8 cellular contexts compared by ENCODE assay signal in genomic region chr14:106757444-106757843, GRCh38.
DNase-seq lines count a peak whose midpoint lies in the region; ATAC-seq and TF ChIP-seq lines count a peak whose summit lies in the region.
"Not testable (repeated sequence)": the region's sequence is repeated elsewhere in the genome, so short reads cannot be mapped to it uniquely, and the experiment has no call there.

No MANE protein-coding gene starts in this region.

- CTCF ChIA-PET in activated CD4-positive, alpha-beta T cell treated with anti-CD3 and anti-CD28 coated beads for 36 hours (lab: Charles Lee), result not testable (repeated sequence)
- CTCF ChIA-PET in activated CD8-positive, alpha-beta T cell treated with anti-CD3 and anti-CD28 coated beads for 36 hours (lab: Charles Lee), result interaction anchor here (1.4 to 4.5 kb wide), 3 partner anchors 17 to 46 kb away, joined by 3 to 23 read pairs (median 8); no protein-coding TSS in a partner anchor

- POLR2A ChIA-PET in activated CD4-positive, alpha-beta T cell treated with anti-CD3 and anti-CD28 coated beads for 36 hours (lab: Charles Lee); activated CD8-positive, alpha-beta T cell treated with anti-CD3 and anti-CD28 coated beads for 36 hours (lab: Charles Lee): not testable (repeated sequence)

- not testable (repeated sequence) for TF ChIP-seq CTCF in activated CD8-positive, alpha-beta T cell treated with anti-CD3 and anti-CD28 coated beads for 36 hours (IDR thresholded peaks at IDR 0.05)

- not testable (repeated sequence) for H3K36me3 Mint-ChIP-seq in activated CD4-positive, alpha-beta T cell treated with anti-CD3 and anti-CD28 coated beads for 36 hours (ENCODE audit: low read depth); activated CD8-positive, alpha-beta T cell treated with anti-CD3 and anti-CD28 coated beads for 36 hours (ENCODE audit: low read depth); activated T-cell treated with anti-CD3 and anti-CD28 coated beads, Interleukin-2, amount 50 U/mL, for 4 hours (ENCODE audit: insufficient read depth); activated T-helper 17 cell treated with anti-CD3 and anti-CD28 coated beads, Interleukin-2, amount 50 U/mL, for 72 hours (ENCODE audit: low read depth); activated naive CD8-positive, alpha-beta T cell treated with anti-CD3 and anti-CD28 coated beads for 36 hours; central memory CD8-positive, alpha-beta T cell (ENCODE audit: insufficient read depth); stimulated activated naive B cell treated with anti-CD40 and anti-IgM and Interleukin-4, amounts not matched to agents 10 μg/mL and 1 μg/mL and 100 μg/mL, for 72 hours

- peak overlapping the region; percentile 23 for H3K4me3 Mint-ChIP-seq in activated CD4-positive, alpha-beta T cell treated with anti-CD3 and anti-CD28 coated beads for 36 hours
- not testable (repeated sequence) for H3K4me3 Mint-ChIP-seq in activated CD8-positive, alpha-beta T cell treated with anti-CD3 and anti-CD28 coated beads for 36 hours; activated T-cell treated with anti-CD3 and anti-CD28 coated beads, Interleukin-2, amount 50 U/mL, for 4 hours; activated naive CD8-positive, alpha-beta T cell treated with anti-CD3 and anti-CD28 coated beads for 36 hours; central memory CD8-positive, alpha-beta T cell; stimulated activated naive B cell treated with anti-CD40 and anti-IgM and Interleukin-4, amounts not matched to agents 10 μg/mL and 1 μg/mL and 100 μg/mL, for 72 hours
- H3K4me3 Mint-ChIP-seq in activated T-helper 17 cell treated with anti-CD3 and anti-CD28 coated beads, Interleukin-2, amount 50 U/mL, for 72 hours, result peak overlapping the region; percentile 44
- peak overlapping the region; percentile 24 to 59 for H3K4me3 Mint-ChIP-seq in stimulated activated naive CD8-positive, alpha-beta T cell treated with anti-CD3 and anti-CD28 coated beads, Interleukin-15, amount 100 ng/mL, for 72 hours

- peaks cover 19% of the 10 kb centered on the region for H3K4me1 Mint-ChIP-seq in activated CD4-positive, alpha-beta T cell treated with anti-CD3 and anti-CD28 coated beads for 36 hours
- H3K4me1 Mint-ChIP-seq in activated CD8-positive, alpha-beta T cell treated with anti-CD3 and anti-CD28 coated beads for 36 hours (ENCODE audit: low read depth), result peaks cover 21% of the 10 kb centered on the region
- H3K4me1 Mint-ChIP-seq in activated T-cell treated with anti-CD3 and anti-CD28 coated beads, Interleukin-2, amount 50 U/mL, for 4 hours (ENCODE audit: low read depth); activated T-helper 17 cell treated with anti-CD3 and anti-CD28 coated beads, Interleukin-2, amount 50 U/mL, for 72 hours; central memory CD8-positive, alpha-beta T cell; stimulated activated naive B cell treated with anti-CD40 and anti-IgM and Interleukin-4, amounts not matched to agents 10 μg/mL and 1 μg/mL and 100 μg/mL, for 72 hours: not testable (repeated sequence)
- peaks cover 12% of the 10 kb centered on the region for H3K4me1 Mint-ChIP-seq in activated naive CD8-positive, alpha-beta T cell treated with anti-CD3 and anti-CD28 coated beads for 36 hours
- H3K4me1 Mint-ChIP-seq in stimulated activated naive CD8-positive, alpha-beta T cell treated with anti-CD3 and anti-CD28 coated beads, Interleukin-15, amount 100 ng/mL, for 72 hours, result peaks cover 21% of the 10 kb centered on the region

- peak; percentile 71 for ATAC-seq in activated CD4-positive, alpha-beta T cell treated with anti-CD3 and anti-CD28 coated beads for 36 hours
- peak; percentile 75 for ATAC-seq in activated CD8-positive, alpha-beta T cell treated with anti-CD3 and anti-CD28 coated beads for 36 hours
- peak; percentile 37 to 84 for ATAC-seq in activated T-cell treated with anti-CD3 and anti-CD28 coated beads, Interleukin-2, amount 50 U/mL, for 4 hours
- peak; percentile 88 for ATAC-seq in activated T-helper 17 cell treated with anti-CD3 and anti-CD28 coated beads, Interleukin-2, amount 50 U/mL, for 72 hours (replicated peaks)
- not testable (repeated sequence) for ATAC-seq in central memory CD8-positive, alpha-beta T cell (replicated peaks; ENCODE audit: extremely low read depth, poor library complexity, severe bottlenecking)
- peak in 1 of 2 donors; percentile 62 for ATAC-seq in stimulated activated naive B cell treated with anti-CD40 and anti-IgM and Interleukin-4, amounts not matched to agents 10 μg/mL and 1 μg/mL and 100 μg/mL, for 72 hours (replicated peaks)
- peak; percentile 65 for ATAC-seq in stimulated activated naive CD8-positive, alpha-beta T cell treated with anti-CD3 and anti-CD28 coated beads, Interleukin-15, amount 100 ng/mL, for 72 hours

- not testable (repeated sequence) for H3K27me3 Mint-ChIP-seq in activated CD4-positive, alpha-beta T cell treated with anti-CD3 and anti-CD28 coated beads for 36 hours; activated CD8-positive, alpha-beta T cell treated with anti-CD3 and anti-CD28 coated beads for 36 hours; activated T-cell treated with anti-CD3 and anti-CD28 coated beads, Interleukin-2, amount 50 U/mL, for 4 hours (ENCODE audit: low read depth); activated T-helper 17 cell treated with anti-CD3 and anti-CD28 coated beads, Interleukin-2, amount 50 U/mL, for 72 hours; activated naive CD8-positive, alpha-beta T cell treated with anti-CD3 and anti-CD28 coated beads for 36 hours; central memory CD8-positive, alpha-beta T cell; stimulated activated naive B cell treated with anti-CD40 and anti-IgM and Interleukin-4, amounts not matched to agents 10 μg/mL and 1 μg/mL and 100 μg/mL, for 72 hours
- peaks cover 13% of the 10 kb centered on the region for H3K27me3 Mint-ChIP-seq in stimulated activated naive CD8-positive, alpha-beta T cell treated with anti-CD3 and anti-CD28 coated beads, Interleukin-15, amount 100 ng/mL, for 72 hours

- not testable (repeated sequence) for DNase-seq in activated CD4-positive, alpha-beta T cell treated with anti-CD3 and anti-CD28 coated beads for 36 hours; activated T-cell treated with anti-CD3 and anti-CD28 coated beads, Interleukin-2, amount 50 U/mL, for 4 hours; central memory CD8-positive, alpha-beta T cell (ENCODE audit: low spot score in 2 of 2); stimulated activated naive B cell treated with anti-CD40 and anti-IgM and Interleukin-4, amounts not matched to agents 10 μg/mL and 1 μg/mL and 100 μg/mL, for 72 hours; stimulated activated naive CD8-positive, alpha-beta T cell treated with anti-CD3 and anti-CD28 coated beads, Interleukin-15, amount 100 ng/mL, for 72 hours
- peak; percentile 48 for DNase-seq in activated CD8-positive, alpha-beta T cell treated with anti-CD3 and anti-CD28 coated beads for 36 hours
- DNase-seq in activated naive CD8-positive, alpha-beta T cell treated with anti-CD3 and anti-CD28 coated beads for 36 hours, result peak; percentile 17

- intact Hi-C loops in activated CD4-positive, alpha-beta T cell treated with anti-CD3 and anti-CD28 coated beads for 36 hours (cut with DNase I, micrococcal nuclease); activated CD8-positive, alpha-beta T cell treated with anti-CD3 and anti-CD28 coated beads for 36 hours (cut with micrococcal nuclease): not testable (repeated sequence)

- H3K9me3 Mint-ChIP-seq in activated CD4-positive, alpha-beta T cell treated with anti-CD3 and anti-CD28 coated beads for 36 hours (ENCODE audit: low read depth); activated CD8-positive, alpha-beta T cell treated with anti-CD3 and anti-CD28 coated beads for 36 hours; activated T-cell treated with anti-CD3 and anti-CD28 coated beads, Interleukin-2, amount 50 U/mL, for 4 hours; activated T-helper 17 cell treated with anti-CD3 and anti-CD28 coated beads, Interleukin-2, amount 50 U/mL, for 72 hours; activated naive CD8-positive, alpha-beta T cell treated with anti-CD3 and anti-CD28 coated beads for 36 hours; central memory CD8-positive, alpha-beta T cell; stimulated activated naive B cell treated with anti-CD40 and anti-IgM and Interleukin-4, amounts not matched to agents 10 μg/mL and 1 μg/mL and 100 μg/mL, for 72 hours; stimulated activated naive CD8-positive, alpha-beta T cell treated with anti-CD3 and anti-CD28 coated beads, Interleukin-15, amount 100 ng/mL, for 72 hours: not testable (repeated sequence)

- peak overlapping the region; percentile 67 for H3K27ac Mint-ChIP-seq in activated CD4-positive, alpha-beta T cell treated with anti-CD3 and anti-CD28 coated beads for 36 hours
- H3K27ac Mint-ChIP-seq in activated CD8-positive, alpha-beta T cell treated with anti-CD3 and anti-CD28 coated beads for 36 hours, result peak overlapping the region; percentile 27
- peak overlapping the region; percentile 65 for H3K27ac Mint-ChIP-seq in activated T-helper 17 cell treated with anti-CD3 and anti-CD28 coated beads, Interleukin-2, amount 50 U/mL, for 72 hours
- not testable (repeated sequence) for H3K27ac Mint-ChIP-seq in activated naive CD8-positive, alpha-beta T cell treated with anti-CD3 and anti-CD28 coated beads for 36 hours; stimulated activated naive CD8-positive, alpha-beta T cell treated with anti-CD3 and anti-CD28 coated beads, Interleukin-15, amount 100 ng/mL, for 72 hours
- H3K27ac Mint-ChIP-seq in central memory CD8-positive, alpha-beta T cell (ENCODE audit: low read depth), result peak overlapping the region; percentile 23
- peak overlapping the region; percentile 3 for H3K27ac Mint-ChIP-seq in stimulated activated naive B cell treated with anti-CD40 and anti-IgM and Interleukin-4, amounts not matched to agents 10 μg/mL and 1 μg/mL and 100 μg/mL, for 72 hours
